17 cellular contexts compared by ENCODE assay signal in genomic region chr11:100673063-100673462, GRCh38. TPM values are rescaled to one million over a fixed set of nuclear protein-coding genes. Genes with fewer than 3 reads are reported as not detected.
DNase-seq lines count a peak whose midpoint lies in the region; ATAC-seq, FAIRE-seq and TF ChIP-seq lines count a peak whose summit lies in the region.
"Had no signal": no experiment of that assay in that cellular context is flagged by ENCODE, and none has a peak within 500 bp of the region (broad histone marks: within the 10 kb centered on the region; RNA-seq: fewer than 3 reads in every experiment).

No MANE protein-coding gene starts in this region.

- no peak for FAIRE-seq in astrocyte (lab: Jason Lieb, UNC)
- FAIRE-seq: HepG2 had no signal

- no peaks in the 10 kb centered on the region for H3K27me3 ChIP-seq in astrocyte (ENCODE audit: insufficient read depth, low read length)
- H3K27me3 ChIP-seq in osteoblast (ENCODE audit: insufficient read depth, low read length): no peaks in the 10 kb centered on the region
- H3K27me3 ChIP-seq: BLaER1 had no signal

- H3K4me2 ChIP-seq in astrocyte (ENCODE audit: low read length): no peak overlapping the region
- no peak overlapping the region for H3K4me2 ChIP-seq in osteoblast (ENCODE audit: insufficient read depth, low read length)
- H3K4me2 ChIP-seq: BLaER1 had no signal

- H2AFZ ChIP-seq in astrocyte (ENCODE audit: low read depth, low read length) (no peak overlapping the region), osteoblast (ENCODE audit: low read length) (no peak overlapping the region)

- H3K9me3 Mint-ChIP-seq in astrocyte (ENCODE audit: unreplicated experiment): no peaks in the 10 kb centered on the region
- peaks cover 10% of the 10 kb centered on the region for H3K9me3 Mint-ChIP-seq in activated T-cell treated with anti-CD3 and anti-CD28 coated beads, Interleukin-2, amount 50 U/mL, for 4 hours
- H3K9me3 Mint-ChIP-seq in glutamatergic neuron (ENCODE audit: unreplicated experiment): peaks cover 5% of the 10 kb centered on the region
- H3K9me3 Mint-ChIP-seq: H9 had no signal

- H4K20me1 ChIP-seq in astrocyte (ENCODE audit: insufficient read depth, low read length): no peaks in the 10 kb centered on the region
- H4K20me1 ChIP-seq in osteoblast (ENCODE audit: insufficient read depth, low read length): no peaks in the 10 kb centered on the region
- H4K20me1 ChIP-seq: BLaER1 had no signal

- H3K9me3 ChIP-seq in astrocyte (ENCODE audit: insufficient read depth, low read depth, low read length) (no peaks in the 10 kb centered on the region), osteoblast (ENCODE audit: low read depth, low read length) (no peaks in the 10 kb centered on the region)
- H3K9me3 ChIP-seq: BLaER1, Caco-2 had no signal

- H3K27ac Mint-ChIP-seq in astrocyte (ENCODE audit: unreplicated experiment): no peak overlapping the region
- H3K27ac Mint-ChIP-seq in glutamatergic neuron (ENCODE audit: unreplicated experiment): no peak overlapping the region
- H3K27ac Mint-ChIP-seq: CD8-positive, alpha-beta memory T cell; H9 had no signal

- no peak for ATAC-seq in stimulated activated naive CD8-positive, alpha-beta T cell treated with anti-CD3 and anti-CD28 coated beads, Interleukin-15, Interleukin-2, amounts not matched to agents 100 U/mL and 50 U/mL, for 24 hours
- no peak for ATAC-seq in activated T-cell treated with anti-CD3 and anti-CD28 coated beads, Interleukin-2, amount 50 U/mL, for 4 hours
- ATAC-seq: HepG2 had no signal

- DNase-seq in HCEC 1CT (peak; percentile 47), astrocyte (ENCODE audit: low read depth) (peak; percentile 47), glomerular visceral epithelial cell (ENCODE audit: extremely low spot score) (peak; percentile 8), osteoblast (ENCODE audit: insufficient read length, low spot score, missing footprints) (peak; percentile 73), glutamatergic neuron (no peak), NCI-H748 (lab: John Stamatoyannopoulos, UW; ENCODE audit: unreplicated experiment) (no peak)
- no peak for DNase-seq in stimulated activated naive CD8-positive, alpha-beta T cell treated with anti-CD3 and anti-CD28 coated beads, Interleukin-15, Interleukin-2, amounts not matched to agents 100 U/mL and 50 U/mL, for 24 hours
- DNase-seq in activated T-cell treated with anti-CD3 and anti-CD28 coated beads, Interleukin-2, amount 50 U/mL, for 4 hours: no peak
- DNase-seq: 8988T; AML-193; Caco-2; CD8-positive, alpha-beta memory T cell; DND-41; GOT3; H9 had no signal

- no peaks in the 10 kb centered on the region for H3K4me1 ChIP-seq in astrocyte (ENCODE audit: insufficient read depth, low read length)
- H3K4me1 ChIP-seq in osteoblast (ENCODE audit: insufficient read depth, low read length): no peaks in the 10 kb centered on the region
- H3K4me1 ChIP-seq: BLaER1, Caco-2 had no signal

- no peak overlapping the region for H3K4me3 Mint-ChIP-seq in astrocyte (ENCODE audit: unreplicated experiment)
- no peak overlapping the region for H3K4me3 Mint-ChIP-seq in activated T-cell treated with anti-CD3 and anti-CD28 coated beads, Interleukin-2, amount 50 U/mL, for 4 hours
- H3K4me3 Mint-ChIP-seq in glutamatergic neuron (ENCODE audit: unreplicated experiment): no peak overlapping the region
- H3K4me3 Mint-ChIP-seq: CD8-positive, alpha-beta memory T cell; H9 had no signal

- H3K9ac ChIP-seq in astrocyte (ENCODE audit: low read length): no peak overlapping the region
- H3K9ac ChIP-seq: BLaER1 had no signal

- peaks cover 6% of the 10 kb centered on the region for H3K4me1 Mint-ChIP-seq in astrocyte (ENCODE audit: low read depth, unreplicated experiment)
- no peaks in the 10 kb centered on the region for H3K4me1 Mint-ChIP-seq in activated T-cell treated with anti-CD3 and anti-CD28 coated beads, Interleukin-2, amount 50 U/mL, for 4 hours (ENCODE audit: low read depth)
- H3K4me1 Mint-ChIP-seq in glutamatergic neuron (ENCODE audit: low read depth, unreplicated experiment): peaks cover 3% of the 10 kb centered on the region
- H3K4me1 Mint-ChIP-seq: CD8-positive, alpha-beta memory T cell had no signal

- H3K27me3 Mint-ChIP-seq in astrocyte (ENCODE audit: low read depth, unreplicated experiment): no peaks in the 10 kb centered on the region
- no peaks in the 10 kb centered on the region for H3K27me3 Mint-ChIP-seq in activated T-cell treated with anti-CD3 and anti-CD28 coated beads, Interleukin-2, amount 50 U/mL, for 4 hours (ENCODE audit: low read depth)
- no peaks in the 10 kb centered on the region for H3K27me3 Mint-ChIP-seq in glutamatergic neuron (ENCODE audit: unreplicated experiment)
- H3K27me3 Mint-ChIP-seq: CD8-positive, alpha-beta memory T cell had no signal

- H3K27ac ChIP-seq in astrocyte (ENCODE audit: low read depth, low read length): no peak overlapping the region
- H3K27ac ChIP-seq in osteoblast (ENCODE audit: low read depth, low read length): no peak overlapping the region
- H3K27ac ChIP-seq: BLaER1 had no signal

- TF ChIP-seq CTCF in astrocyte (IDR thresholded peaks at IDR 0.05; ENCODE audit: insufficient read depth, low read depth, low read length) (no peak), osteoblast (IDR thresholded peaks at IDR 0.05; ENCODE audit: extremely low read depth, low read depth, low read length) (no peak), glutamatergic neuron (IDR thresholded peaks at IDR 0.05; ENCODE audit: partially characterized antibody, unreplicated experiment) (no peak)

- H3K36me3 ChIP-seq in astrocyte (ENCODE audit: insufficient read depth, low read length): no peaks in the 10 kb centered on the region
- no peaks in the 10 kb centered on the region for H3K36me3 ChIP-seq in osteoblast (ENCODE audit: insufficient read depth, low read length)
- H3K36me3 ChIP-seq: BLaER1 had no signal

- H3K36me3 Mint-ChIP-seq in astrocyte (ENCODE audit: low read depth, unreplicated experiment) (no peaks in the 10 kb centered on the region), glutamatergic neuron (ENCODE audit: unreplicated experiment) (no peaks in the 10 kb centered on the region)
- H3K36me3 Mint-ChIP-seq in activated T-cell treated with anti-CD3 and anti-CD28 coated beads, Interleukin-2, amount 50 U/mL, for 4 hours (ENCODE audit: insufficient read depth): no peaks in the 10 kb centered on the region
- H3K36me3 Mint-ChIP-seq: CD8-positive, alpha-beta memory T cell had no signal

- no peaks in the 10 kb centered on the region for H3K79me2 ChIP-seq in astrocyte (ENCODE audit: insufficient read depth, low read length)
- H3K79me2 ChIP-seq in osteoblast (ENCODE audit: insufficient read depth, low read length): no peaks in the 10 kb centered on the region

- H3K4me3 ChIP-seq in astrocyte (ENCODE audit: insufficient read depth, low read depth, low read length) (no peak overlapping the region), osteoblast (ENCODE audit: insufficient read depth, low read length) (no peak overlapping the region)
- H3K4me3 ChIP-seq: BLaER1 had no signal

RNA-seq across cellular contexts. Expression of gene ARHGAP42, which starts 14.0 kb away (rescaled TPM):
- 33.2 and 34.2 TPM in 2 replicates for total RNA-seq in astrocyte
- 9.4 and 10.9 TPM in 2 replicates for total RNA-seq in osteoblast
- under 1 TPM; 0.11 to 0.35 (median 0.28) TPM for total RNA-seq in activated T-cell treated with anti-CD3 and anti-CD28 coated beads, Interleukin-2, amount 50 U/mL, for 4 hours
- total RNA-seq in glutamatergic neuron (ENCODE audit: unreplicated experiment): 21.4 TPM

Comparison
In these comparisons a context has a peak if more than half of its experiments do, and no peak if none do; other contexts are left out.
1. DNase-seq: peak in HCEC 1CT (single experiment), astrocyte (single experiment), glomerular visceral epithelial cell (single experiment) and osteoblast (single experiment); none in stimulated activated naive CD8-positive, alpha-beta T cell treated with anti-CD3 and anti-CD28 coated beads, Interleukin-15, Interleukin-2, amounts not matched to agents 100 U/mL and 50 U/mL, for 24 hours (single experiment), activated T-cell treated with anti-CD3 and anti-CD28 coated beads, Interleukin-2, amount 50 U/mL, for 4 hours (single experiment), glutamatergic neuron (single experiment) and NCI-H748 (single experiment).